Comparison of ENCODE assay signal across 34 cellular contexts in genomic region chr7:80843018-80843671, GRCh38.
DNase-seq lines count a peak whose midpoint lies in the region; ATAC-seq, FAIRE-seq and TF ChIP-seq lines count a peak whose summit lies in the region.
"Had no signal": no experiment of that assay in that cellular context is flagged by ENCODE, and none has a peak within 500 bp of the region (broad histone marks: within the 10 kb centered on the region; RNA-seq: fewer than 3 reads in every experiment).

No MANE protein-coding gene starts in this region.

- no peak overlapping the region for H2AFZ ChIP-seq in OCI-LY3 (ENCODE audit: low read depth, low read length)

- no peaks in the 10 kb centered on the region for H3K79me2 ChIP-seq in OCI-LY3 (ENCODE audit: low read length)

- POLR2A ChIA-PET in A549 (lab: Yijun Ruan, JAX): no interaction called here

- no peak for TF ChIP-seq EP300 in A549 (IDR thresholded peaks at IDR 0.05)

- H3K27me3 ChIP-seq in HL-60 (ENCODE audit: insufficient read depth, poor library complexity, severe bottlenecking): no peaks in the 10 kb centered on the region
- no peaks in the 10 kb centered on the region for H3K27me3 ChIP-seq in OCI-LY3 (ENCODE audit: low read depth, low read length)
- H3K27me3 ChIP-seq: BE2C, cardiac muscle cell, colonic mucosa, foreskin keratinocyte, heart left ventricle, Peyer's patch, upper lobe of right lung had no signal

- no peak for ATAC-seq in A549
- no peak for ATAC-seq in HG03045 (IDR thresholded peaks at IDR 0.05; ENCODE audit: unreplicated experiment)
- ATAC-seq in HG03196 (IDR thresholded peaks at IDR 0.05; ENCODE audit: unreplicated experiment): no peak
- ATAC-seq: activated T-helper 17 cell treated with anti-CD3 and anti-CD28 coated beads, Interleukin-2, amount 50 U/mL, for 72 hours; effector memory CD8-positive, alpha-beta T cell; foreskin keratinocyte; heart left ventricle; sciatic nerve; stimulated activated memory B cell treated with anti-CD40 and anti-IgM and Interleukin-4, amounts not matched to agents 10 μg/mL and 1 μg/mL and 100 μg/mL, for 72 hours; upper lobe of right lung had no signal

- H3K9me3 ChIP-seq in A549: no peaks in the 10 kb centered on the region
- no peaks in the 10 kb centered on the region for H3K9me3 ChIP-seq in OCI-LY3 (ENCODE audit: insufficient read depth, low read length)
- H3K9me3 ChIP-seq: BE2C, colonic mucosa, heart left ventricle, Peyer's patch, prostate gland, upper lobe of right lung had no signal

- TF ChIP-seq CTCF in A549 (IDR thresholded peaks at IDR 0.05) (no peak), HL-60 (IDR thresholded peaks at IDR 0.05; ENCODE audit: insufficient read depth, low read length) (no peak), OCI-LY3 (IDR thresholded peaks at IDR 0.05; ENCODE audit: low read depth, low read length) (no peak), fibroblast of the aortic adventitia (IDR thresholded peaks at IDR 0.05; ENCODE audit: insufficient read depth, low read length) (no peak)

- no peak for TF ChIP-seq POLR2A in A549 (IDR thresholded peaks at IDR 0.05; ENCODE audit: low read length)

- DNase-seq in A549 (ENCODE audit: low read depth in 1 of 2, low spot score in 1 of 2): no peak
- DNase-seq in HL-60 (ENCODE audit: low read depth in 1 of 2, low spot score in 1 of 2): no peak
- DNase-seq in fibroblast of the aortic adventitia (ENCODE audit: low read depth): peak; percentile 57
- DNase-seq in NK-92 (lab: John Stamatoyannopoulos, UW; ENCODE audit: unreplicated experiment): no peak
- DNase-seq in NCI-H1048 (lab: John Stamatoyannopoulos, UW): no peak
- DNase-seq: activated CD4-positive, alpha-beta memory T cell treated with anti-CD3 and anti-CD28 coated beads, Interleukin-2, amount 10 ng/mL, durations not matched to agents 7 days and 5 days; activated naive CD4-positive, alpha-beta T cell treated with anti-CD3 and anti-CD28 coated beads, Interleukin-2, amount 50 U/mL, for 16 hours; amygdala; BE2C; CD8-positive, alpha-beta memory T cell; colonic mucosa; effector memory CD8-positive, alpha-beta T cell; foreskin keratinocyte; GDM1; heart left ventricle; KG1; MM.1S; NCI-H187 treated with DMSO at 0.1 percent for 48 hours; NCI-H446 treated with DMSO at 0.1 percent for 48 hours; nucleus accumbens; Peyer's patch; SHP77 treated with DMSO at 0.1 percent for 48 hours; stimulated activated CD4-positive, alpha-beta T cell treated with anti-CD3 and anti-CD28 coated beads, Interleukin-4, amount 100 ng/mL, for 4 hours; T-helper 1 cell; upper lobe of right lung had no signal

- 61% methylated on average over 2 of the region's 2 CpGs for WGBS in A549 (ENCODE audit: missing lambda C conversion rate)

- H3K9ac ChIP-seq in OCI-LY3 (ENCODE audit: low read length): no peak overlapping the region

- H3K4me1 ChIP-seq in A549 (peaks cover 78% of the 10 kb centered on the region), OCI-LY3 (ENCODE audit: low read length) (peaks cover 29% of the 10 kb centered on the region)

- CTCF ChIA-PET in A549 (lab: Yijun Ruan, JAX): no interaction called here

- TF ChIP-seq RAD21 in A549 (conservative IDR thresholded peaks at IDR 0.05 in 1 of 2, IDR thresholded peaks at IDR 0.05 in 1 of 2): no peak

- no peaks in the 10 kb centered on the region for H3K36me3 ChIP-seq in OCI-LY3 (replicated peaks; ENCODE audit: low read depth, low read length)
- H3K36me3 ChIP-seq: BE2C, cardiac muscle cell, colonic mucosa, heart left ventricle, Peyer's patch, prostate gland, upper lobe of right lung had no signal

- no peaks in the 10 kb centered on the region for H4K20me1 ChIP-seq in OCI-LY3 (ENCODE audit: insufficient read depth, low read length)

- H3K27ac ChIP-seq in A549: peak overlapping the region; percentile 10 to 55; a peak in 1 of 6 replicates
- H3K27ac ChIP-seq in HL-60 (replicated peaks): peak overlapping the region; percentile 47
- H3K27ac ChIP-seq in OCI-LY3 (ENCODE audit: low read length): no peak overlapping the region
- H3K27ac ChIP-seq: cardiac muscle cell, colonic mucosa, foreskin keratinocyte, heart left ventricle, Peyer's patch, upper lobe of right lung had no signal

- no peak for FAIRE-seq in A549 (lab: Jason Lieb, UNC)
- FAIRE-seq: GM19239 had no signal

- H3K4me2 ChIP-seq in A549 (peak overlapping the region; percentile 61), OCI-LY3 (ENCODE audit: low read length) (peak overlapping the region; percentile 42)

- H3K4me3 ChIP-seq in A549: no peak overlapping the region
- H3K4me3 ChIP-seq in HL-60 (replicated peaks; ENCODE audit: insufficient read depth, low read length): no peak overlapping the region
- no peak overlapping the region for H3K4me3 ChIP-seq in OCI-LY3 (ENCODE audit: low read length)
- H3K4me3 ChIP-seq in fibroblast of the aortic adventitia (ENCODE audit: low read depth, low read length): no peak overlapping the region
- H3K4me3 ChIP-seq: cardiac muscle cell, colonic mucosa, heart left ventricle, Peyer's patch, prostate gland, upper lobe of right lung had no signal

TF ChIP-seq in A549, 52 proteins besides CTCF, POLR2A, EP300 and RAD21:
- TF ChIP-seq JUN (IDR thresholded peaks at IDR 0.05) (no peak), HOXB13 (CRISPR knock-in tag; IDR thresholded peaks at IDR 0.05; ENCODE audit: low read depth) (no peak), ATOH8 (CRISPR knock-in tag; IDR thresholded peaks at IDR 0.05; ENCODE audit: low read depth) (no peak), CEBPB (IDR thresholded peaks at IDR 0.05) (no peak), HEYL (CRISPR knock-in tag; IDR thresholded peaks at IDR 0.05) (no peak)
